ENCODE assay signal across 3 cellular contexts in the genomic region with DNA sequence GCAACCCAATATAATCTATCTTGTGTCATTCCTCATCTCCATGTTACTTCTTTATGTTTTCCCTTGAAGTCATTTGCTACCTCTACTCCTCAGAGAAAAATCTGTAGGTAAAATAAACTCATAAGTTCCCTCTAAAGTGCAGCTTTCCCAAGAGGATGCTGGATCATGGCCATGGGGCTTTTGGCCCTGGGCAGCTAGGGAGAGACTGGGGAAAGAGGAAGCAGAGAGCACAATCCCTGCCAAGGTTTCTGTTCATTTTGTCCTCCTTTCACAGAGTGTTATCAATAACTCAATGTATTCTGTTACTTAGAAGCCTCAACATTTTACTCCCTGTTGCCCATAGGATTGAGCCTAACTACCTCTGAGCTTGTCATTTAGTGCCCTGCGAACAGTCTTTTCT.
TF ChIP-seq lines count a peak whose summit lies in the region.

No MANE protein-coding gene starts in this region.

TF ChIP-seq in liver, 16 proteins besides CTCF, POLR2A, EP300 and RAD21:
- TF ChIP-seq, protein P1, sequence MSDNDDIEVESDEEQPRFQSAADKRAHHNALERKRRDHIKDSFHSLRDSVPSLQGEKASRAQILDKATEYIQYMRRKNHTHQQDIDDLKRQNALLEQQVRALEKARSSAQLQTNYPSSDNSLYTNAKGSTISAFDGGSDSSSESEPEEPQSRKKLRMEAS (IDR thresholded peaks at IDR 0.05) = no peak
- TF ChIP-seq RXRA (IDR thresholded peaks at IDR 0.05) = peak in 1 of 2 donors; percentile 31
- no peak for TF ChIP-seq GABPA (IDR thresholded peaks at IDR 0.05 in 1 of 2, conservative IDR thresholded peaks at IDR 0.05 in 1 of 2)
- TF ChIP-seq HNF4A (conservative IDR thresholded peaks at IDR 0.05) = peak; percentile 13 to 37

TF ChIP-seq in HepG2, 621 proteins besides CTCF, POLR2A, EP300 and RAD21 (continues in another document):
- TF ChIP-seq POLR2AphosphoS5 (IDR thresholded peaks at IDR 0.05; ENCODE audit: low read depth, low read length) (no peak), ZNF264 (CRISPR knock-in tag; IDR thresholded peaks at IDR 0.05) (no peak), MED13 (CRISPR knock-in tag; IDR thresholded peaks at IDR 0.05) (no peak), ZFP37 (CRISPR knock-in tag; IDR thresholded peaks at IDR 0.05; ENCODE audit: borderline replicate concordance) (no peak), ZNF530 (CRISPR knock-in tag; IDR thresholded peaks at IDR 0.05; ENCODE audit: low read depth) (no peak), ZFAT (CRISPR knock-in tag; conservative IDR thresholded peaks at IDR 0.05) (no peak), SP1 (IDR thresholded peaks at IDR 0.05) (no peak), SP1 (CRISPR knock-in tag; IDR thresholded peaks at IDR 0.05) (no peak)
- TF ChIP-seq, protein P2, sequence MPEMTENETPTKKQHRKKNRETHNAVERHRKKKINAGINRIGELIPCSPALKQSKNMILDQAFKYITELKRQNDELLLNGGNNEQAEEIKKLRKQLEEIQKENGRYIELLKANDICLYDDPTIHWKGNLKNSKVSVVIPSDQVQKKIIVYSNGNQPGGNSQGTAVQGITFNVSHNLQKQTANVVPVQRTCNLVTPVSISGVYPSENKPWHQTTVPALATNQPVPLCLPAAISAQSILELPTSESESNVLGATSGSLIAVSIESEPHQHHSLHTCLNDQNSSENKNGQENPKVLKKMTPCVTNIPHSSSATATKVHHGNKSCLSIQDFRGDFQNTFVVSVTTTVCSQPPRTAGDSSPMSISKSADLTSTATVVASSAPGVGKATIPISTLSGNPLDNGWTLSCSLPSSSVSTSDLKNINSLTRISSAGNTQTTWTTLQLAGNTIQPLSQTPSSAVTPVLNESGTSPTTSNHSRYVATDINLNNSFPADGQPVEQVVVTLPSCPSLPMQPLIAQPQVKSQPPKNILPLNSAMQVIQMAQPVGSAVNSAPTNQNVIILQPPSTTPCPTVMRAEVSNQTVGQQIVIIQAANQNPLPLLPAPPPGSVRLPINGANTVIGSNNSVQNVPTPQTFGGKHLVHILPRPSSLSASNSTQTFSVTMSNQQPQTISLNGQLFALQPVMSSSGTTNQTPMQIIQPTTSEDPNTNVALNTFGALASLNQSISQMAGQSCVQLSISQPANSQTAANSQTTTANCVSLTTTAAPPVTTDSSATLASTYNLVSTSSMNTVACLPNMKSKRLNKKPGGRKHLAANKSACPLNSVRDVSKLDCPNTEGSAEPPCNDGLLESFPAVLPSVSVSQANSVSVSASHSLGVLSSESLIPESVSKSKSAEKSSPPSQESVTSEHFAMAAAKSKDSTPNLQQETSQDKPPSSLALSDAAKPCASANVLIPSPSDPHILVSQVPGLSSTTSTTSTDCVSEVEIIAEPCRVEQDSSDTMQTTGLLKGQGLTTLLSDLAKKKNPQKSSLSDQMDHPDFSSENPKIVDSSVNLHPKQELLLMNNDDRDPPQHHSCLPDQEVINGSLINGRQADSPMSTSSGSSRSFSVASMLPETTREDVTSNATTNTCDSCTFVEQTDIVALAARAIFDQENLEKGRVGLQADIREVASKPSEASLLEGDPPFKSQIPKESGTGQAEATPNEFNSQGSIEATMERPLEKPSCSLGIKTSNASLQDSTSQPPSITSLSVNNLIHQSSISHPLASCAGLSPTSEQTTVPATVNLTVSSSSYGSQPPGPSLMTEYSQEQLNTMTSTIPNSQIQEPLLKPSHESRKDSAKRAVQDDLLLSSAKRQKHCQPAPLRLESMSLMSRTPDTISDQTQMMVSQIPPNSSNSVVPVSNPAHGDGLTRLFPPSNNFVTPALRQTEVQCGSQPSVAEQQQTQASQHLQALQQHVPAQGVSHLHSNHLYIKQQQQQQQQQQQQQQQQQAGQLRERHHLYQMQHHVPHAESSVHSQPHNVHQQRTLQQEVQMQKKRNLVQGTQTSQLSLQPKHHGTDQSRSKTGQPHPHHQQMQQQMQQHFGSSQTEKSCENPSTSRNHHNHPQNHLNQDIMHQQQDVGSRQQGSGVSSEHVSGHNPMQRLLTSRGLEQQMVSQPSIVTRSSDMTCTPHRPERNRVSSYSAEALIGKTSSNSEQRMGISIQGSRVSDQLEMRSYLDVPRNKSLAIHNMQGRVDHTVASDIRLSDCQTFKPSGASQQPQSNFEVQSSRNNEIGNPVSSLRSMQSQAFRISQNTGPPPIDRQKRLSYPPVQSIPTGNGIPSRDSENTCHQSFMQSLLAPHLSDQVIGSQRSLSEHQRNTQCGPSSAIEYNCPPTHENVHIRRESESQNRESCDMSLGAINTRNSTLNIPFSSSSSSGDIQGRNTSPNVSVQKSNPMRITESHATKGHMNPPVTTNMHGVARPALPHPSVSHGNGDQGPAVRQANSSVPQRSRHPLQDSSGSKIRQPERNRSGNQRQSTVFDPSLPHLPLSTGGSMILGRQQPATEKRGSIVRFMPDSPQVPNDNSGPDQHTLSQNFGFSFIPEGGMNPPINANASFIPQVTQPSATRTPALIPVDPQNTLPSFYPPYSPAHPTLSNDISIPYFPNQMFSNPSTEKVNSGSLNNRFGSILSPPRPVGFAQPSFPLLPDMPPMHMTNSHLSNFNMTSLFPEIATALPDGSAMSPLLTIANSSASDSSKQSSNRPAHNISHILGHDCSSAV (CRISPR knock-in tag; IDR thresholded peaks at IDR 0.05; ENCODE audit: borderline replicate concordance) = no peak
- TF ChIP-seq, protein P3, sequence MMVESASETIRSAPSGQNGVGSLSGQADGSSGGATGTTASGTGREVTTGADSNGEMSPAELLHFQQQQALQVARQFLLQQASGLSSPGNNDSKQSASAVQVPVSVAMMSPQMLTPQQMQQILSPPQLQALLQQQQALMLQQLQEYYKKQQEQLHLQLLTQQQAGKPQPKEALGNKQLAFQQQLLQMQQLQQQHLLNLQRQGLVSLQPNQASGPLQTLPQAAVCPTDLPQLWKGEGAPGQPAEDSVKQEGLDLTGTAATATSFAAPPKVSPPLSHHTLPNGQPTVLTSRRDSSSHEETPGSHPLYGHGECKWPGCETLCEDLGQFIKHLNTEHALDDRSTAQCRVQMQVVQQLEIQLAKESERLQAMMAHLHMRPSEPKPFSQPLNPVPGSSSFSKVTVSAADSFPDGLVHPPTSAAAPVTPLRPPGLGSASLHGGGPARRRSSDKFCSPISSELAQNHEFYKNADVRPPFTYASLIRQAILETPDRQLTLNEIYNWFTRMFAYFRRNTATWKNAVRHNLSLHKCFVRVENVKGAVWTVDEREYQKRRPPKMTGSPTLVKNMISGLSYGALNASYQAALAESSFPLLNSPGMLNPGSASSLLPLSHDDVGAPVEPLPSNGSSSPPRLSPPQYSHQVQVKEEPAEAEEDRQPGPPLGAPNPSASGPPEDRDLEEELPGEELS (CRISPR knock-in tag; IDR thresholded peaks at IDR 0.05) = no peak
- TF ChIP-seq, protein P4, sequence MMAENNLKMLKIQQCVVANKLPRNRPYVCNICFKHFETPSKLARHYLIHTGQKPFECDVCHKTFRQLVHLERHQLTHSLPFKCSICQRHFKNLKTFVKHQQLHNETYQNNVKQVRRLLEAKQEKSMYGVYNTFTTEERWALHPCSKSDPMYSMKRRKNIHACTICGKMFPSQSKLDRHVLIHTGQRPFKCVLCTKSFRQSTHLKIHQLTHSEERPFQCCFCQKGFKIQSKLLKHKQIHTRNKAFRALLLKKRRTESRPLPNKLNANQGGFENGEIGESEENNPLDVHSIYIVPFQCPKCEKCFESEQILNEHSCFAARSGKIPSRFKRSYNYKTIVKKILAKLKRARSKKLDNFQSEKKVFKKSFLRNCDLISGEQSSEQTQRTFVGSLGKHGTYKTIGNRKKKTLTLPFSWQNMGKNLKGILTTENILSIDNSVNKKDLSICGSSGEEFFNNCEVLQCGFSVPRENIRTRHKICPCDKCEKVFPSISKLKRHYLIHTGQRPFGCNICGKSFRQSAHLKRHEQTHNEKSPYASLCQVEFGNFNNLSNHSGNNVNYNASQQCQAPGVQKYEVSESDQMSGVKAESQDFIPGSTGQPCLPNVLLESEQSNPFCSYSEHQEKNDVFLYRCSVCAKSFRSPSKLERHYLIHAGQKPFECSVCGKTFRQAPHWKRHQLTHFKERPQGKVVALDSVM (CRISPR knock-in tag; IDR thresholded peaks at IDR 0.05) = no peak

TF ChIP-seq in HEK293T, 16 proteins besides CTCF, POLR2A, EP300 and RAD21:
- TF ChIP-seq BHLHE40 (IDR thresholded peaks at IDR 0.05; ENCODE audit: borderline replicate concordance) = no peak
- no peak for TF ChIP-seq FOXA1 (IDR thresholded peaks at IDR 0.05)
- no peak for TF ChIP-seq L3MBTL2 (conservative IDR thresholded peaks at IDR 0.05)
- TF ChIP-seq PKNOX1 (IDR thresholded peaks at IDR 0.05) = no peak
- TF ChIP-seq FOXM1 (IDR thresholded peaks at IDR 0.05; ENCODE audit: borderline replicate concordance) = no peak
- no peak for TF ChIP-seq NFRKB (IDR thresholded peaks at IDR 0.05)
- no peak for TF ChIP-seq ZNF384 (IDR thresholded peaks at IDR 0.05)
- no peak for TF ChIP-seq HDGF (IDR thresholded peaks at IDR 0.05; ENCODE audit: borderline replicate concordance)
- TF ChIP-seq ARNT (IDR thresholded peaks at IDR 0.05) = no peak
- TF ChIP-seq FOXK2 (IDR thresholded peaks at IDR 0.05) = no peak
- no peak for TF ChIP-seq SP1 (IDR thresholded peaks at IDR 0.05)
- TF ChIP-seq LEF1 (IDR thresholded peaks at IDR 0.05; ENCODE audit: borderline replicate concordance) = no peak
- no peak for TF ChIP-seq ELF4 (IDR thresholded peaks at IDR 0.05)
